Comparison of ENCODE assay signal across 1 cellular context in the genomic region with DNA sequence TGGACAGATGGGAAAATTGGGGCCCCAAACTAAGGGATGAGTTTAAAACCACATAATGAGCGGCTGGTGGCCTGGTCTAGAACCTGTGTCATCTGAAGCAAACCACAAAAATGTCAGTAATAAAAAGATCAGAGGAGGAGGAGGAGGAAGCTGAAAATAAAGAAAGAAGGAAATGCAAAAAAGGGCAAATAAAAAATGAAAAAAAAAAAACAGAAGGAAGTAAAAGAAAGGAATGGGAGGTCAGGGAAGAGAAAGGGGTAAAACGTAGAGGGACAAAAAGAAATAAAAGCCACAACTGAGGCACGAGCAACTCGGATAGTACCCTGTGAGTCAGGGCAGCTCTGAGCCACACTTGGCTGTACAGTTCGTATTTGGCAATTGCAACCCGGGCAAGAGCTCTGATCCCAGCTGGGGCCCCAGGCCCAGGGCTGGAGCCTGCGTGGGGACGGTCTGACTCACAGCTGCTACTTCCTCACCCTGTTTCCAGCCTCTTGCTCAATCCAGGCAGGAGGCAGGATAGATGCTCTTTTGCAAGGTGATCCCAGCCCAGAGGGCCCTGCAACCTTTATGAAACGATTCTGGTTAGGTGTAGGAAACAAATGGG.
TF ChIP-seq lines count a peak whose summit lies in the region.

No MANE protein-coding gene starts in this region.

TF ChIP-seq in HepG2, 621 proteins besides CTCF, POLR2A, EP300 and RAD21 (continued from another document and continues in another):
- TF ChIP-seq RXRB (CRISPR knock-in tag; IDR thresholded peaks at IDR 0.05; ENCODE audit: borderline replicate concordance): peak; percentile 56; the same call in 1 of the 2 replicates
- TF ChIP-seq SNRNP70 (IDR thresholded peaks at IDR 0.05; ENCODE audit: low read depth, low read length): no peak
- TF ChIP-seq ZMYM2 (CRISPR knock-in tag; IDR thresholded peaks at IDR 0.05): peak; percentile 62
- no peak for TF ChIP-seq ZIK1 (CRISPR knock-in tag; IDR thresholded peaks at IDR 0.05; ENCODE audit: borderline replicate concordance, low read depth)
- no peak for TF ChIP-seq HOXD1 (CRISPR knock-in tag; IDR thresholded peaks at IDR 0.05)
- TF ChIP-seq, protein P1, sequence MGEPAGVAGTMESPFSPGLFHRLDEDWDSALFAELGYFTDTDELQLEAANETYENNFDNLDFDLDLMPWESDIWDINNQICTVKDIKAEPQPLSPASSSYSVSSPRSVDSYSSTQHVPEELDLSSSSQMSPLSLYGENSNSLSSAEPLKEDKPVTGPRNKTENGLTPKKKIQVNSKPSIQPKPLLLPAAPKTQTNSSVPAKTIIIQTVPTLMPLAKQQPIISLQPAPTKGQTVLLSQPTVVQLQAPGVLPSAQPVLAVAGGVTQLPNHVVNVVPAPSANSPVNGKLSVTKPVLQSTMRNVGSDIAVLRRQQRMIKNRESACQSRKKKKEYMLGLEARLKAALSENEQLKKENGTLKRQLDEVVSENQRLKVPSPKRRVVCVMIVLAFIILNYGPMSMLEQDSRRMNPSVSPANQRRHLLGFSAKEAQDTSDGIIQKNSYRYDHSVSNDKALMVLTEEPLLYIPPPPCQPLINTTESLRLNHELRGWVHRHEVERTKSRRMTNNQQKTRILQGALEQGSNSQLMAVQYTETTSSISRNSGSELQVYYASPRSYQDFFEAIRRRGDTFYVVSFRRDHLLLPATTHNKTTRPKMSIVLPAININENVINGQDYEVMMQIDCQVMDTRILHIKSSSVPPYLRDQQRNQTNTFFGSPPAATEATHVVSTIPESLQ (CRISPR knock-in tag; conservative IDR thresholded peaks at IDR 0.05): no peak
- TF ChIP-seq, protein P2, sequence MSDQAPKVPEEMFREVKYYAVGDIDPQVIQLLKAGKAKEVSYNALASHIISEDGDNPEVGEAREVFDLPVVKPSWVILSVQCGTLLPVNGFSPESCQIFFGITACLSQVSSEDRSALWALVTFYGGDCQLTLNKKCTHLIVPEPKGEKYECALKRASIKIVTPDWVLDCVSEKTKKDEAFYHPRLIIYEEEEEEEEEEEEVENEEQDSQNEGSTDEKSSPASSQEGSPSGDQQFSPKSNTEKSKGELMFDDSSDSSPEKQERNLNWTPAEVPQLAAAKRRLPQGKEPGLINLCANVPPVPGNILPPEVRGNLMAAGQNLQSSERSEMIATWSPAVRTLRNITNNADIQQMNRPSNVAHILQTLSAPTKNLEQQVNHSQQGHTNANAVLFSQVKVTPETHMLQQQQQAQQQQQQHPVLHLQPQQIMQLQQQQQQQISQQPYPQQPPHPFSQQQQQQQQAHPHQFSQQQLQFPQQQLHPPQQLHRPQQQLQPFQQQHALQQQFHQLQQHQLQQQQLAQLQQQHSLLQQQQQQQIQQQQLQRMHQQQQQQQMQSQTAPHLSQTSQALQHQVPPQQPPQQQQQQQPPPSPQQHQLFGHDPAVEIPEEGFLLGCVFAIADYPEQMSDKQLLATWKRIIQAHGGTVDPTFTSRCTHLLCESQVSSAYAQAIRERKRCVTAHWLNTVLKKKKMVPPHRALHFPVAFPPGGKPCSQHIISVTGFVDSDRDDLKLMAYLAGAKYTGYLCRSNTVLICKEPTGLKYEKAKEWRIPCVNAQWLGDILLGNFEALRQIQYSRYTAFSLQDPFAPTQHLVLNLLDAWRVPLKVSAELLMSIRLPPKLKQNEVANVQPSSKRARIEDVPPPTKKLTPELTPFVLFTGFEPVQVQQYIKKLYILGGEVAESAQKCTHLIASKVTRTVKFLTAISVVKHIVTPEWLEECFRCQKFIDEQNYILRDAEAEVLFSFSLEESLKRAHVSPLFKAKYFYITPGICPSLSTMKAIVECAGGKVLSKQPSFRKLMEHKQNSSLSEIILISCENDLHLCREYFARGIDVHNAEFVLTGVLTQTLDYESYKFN (CRISPR knock-in tag; conservative IDR thresholded peaks at IDR 0.05): peak; percentile 80
- no peak for TF ChIP-seq NFE2L1 (CRISPR knock-in tag; IDR thresholded peaks at IDR 0.05; ENCODE audit: borderline replicate concordance)
- no peak for TF ChIP-seq EHMT2 (IDR thresholded peaks at IDR 0.05; ENCODE audit: borderline replicate concordance, low read depth, low read length)
- peak; percentile 54; the same call in 1 of the 2 replicates for TF ChIP-seq MYC (CRISPR knock-in tag; IDR thresholded peaks at IDR 0.05; ENCODE audit: borderline replicate concordance)
- TF ChIP-seq NFRKB (IDR thresholded peaks at IDR 0.05): no peak
- TF ChIP-seq ZNF589 (CRISPR knock-in tag; conservative IDR thresholded peaks at IDR 0.05): no peak
- no peak for TF ChIP-seq AKAP8 (CRISPR knock-in tag; IDR thresholded peaks at IDR 0.05)
- TF ChIP-seq, protein P3, sequence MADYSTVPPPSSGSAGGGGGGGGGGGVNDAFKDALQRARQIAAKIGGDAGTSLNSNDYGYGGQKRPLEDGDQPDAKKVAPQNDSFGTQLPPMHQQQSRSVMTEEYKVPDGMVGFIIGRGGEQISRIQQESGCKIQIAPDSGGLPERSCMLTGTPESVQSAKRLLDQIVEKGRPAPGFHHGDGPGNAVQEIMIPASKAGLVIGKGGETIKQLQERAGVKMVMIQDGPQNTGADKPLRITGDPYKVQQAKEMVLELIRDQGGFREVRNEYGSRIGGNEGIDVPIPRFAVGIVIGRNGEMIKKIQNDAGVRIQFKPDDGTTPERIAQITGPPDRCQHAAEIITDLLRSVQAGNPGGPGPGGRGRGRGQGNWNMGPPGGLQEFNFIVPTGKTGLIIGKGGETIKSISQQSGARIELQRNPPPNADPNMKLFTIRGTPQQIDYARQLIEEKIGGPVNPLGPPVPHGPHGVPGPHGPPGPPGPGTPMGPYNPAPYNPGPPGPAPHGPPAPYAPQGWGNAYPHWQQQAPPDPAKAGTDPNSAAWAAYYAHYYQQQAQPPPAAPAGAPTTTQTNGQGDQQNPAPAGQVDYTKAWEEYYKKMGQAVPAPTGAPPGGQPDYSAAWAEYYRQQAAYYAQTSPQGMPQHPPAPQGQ (CRISPR knock-in tag; IDR thresholded peaks at IDR 0.05; ENCODE audit: borderline replicate concordance): no peak
- no peak for TF ChIP-seq ISX (CRISPR knock-in tag; conservative IDR thresholded peaks at IDR 0.05)
- TF ChIP-seq, protein P4, sequence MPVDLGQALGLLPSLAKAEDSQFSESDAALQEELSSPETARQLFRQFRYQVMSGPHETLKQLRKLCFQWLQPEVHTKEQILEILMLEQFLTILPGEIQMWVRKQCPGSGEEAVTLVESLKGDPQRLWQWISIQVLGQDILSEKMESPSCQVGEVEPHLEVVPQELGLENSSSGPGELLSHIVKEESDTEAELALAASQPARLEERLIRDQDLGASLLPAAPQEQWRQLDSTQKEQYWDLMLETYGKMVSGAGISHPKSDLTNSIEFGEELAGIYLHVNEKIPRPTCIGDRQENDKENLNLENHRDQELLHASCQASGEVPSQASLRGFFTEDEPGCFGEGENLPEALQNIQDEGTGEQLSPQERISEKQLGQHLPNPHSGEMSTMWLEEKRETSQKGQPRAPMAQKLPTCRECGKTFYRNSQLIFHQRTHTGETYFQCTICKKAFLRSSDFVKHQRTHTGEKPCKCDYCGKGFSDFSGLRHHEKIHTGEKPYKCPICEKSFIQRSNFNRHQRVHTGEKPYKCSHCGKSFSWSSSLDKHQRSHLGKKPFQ (CRISPR knock-in tag; IDR thresholded peaks at IDR 0.05; ENCODE audit: insufficient replicate concordance): no peak
- TF ChIP-seq ZNF737 (CRISPR knock-in tag; IDR thresholded peaks at IDR 0.05; ENCODE audit: borderline replicate concordance): no peak
- TF ChIP-seq, protein P5, sequence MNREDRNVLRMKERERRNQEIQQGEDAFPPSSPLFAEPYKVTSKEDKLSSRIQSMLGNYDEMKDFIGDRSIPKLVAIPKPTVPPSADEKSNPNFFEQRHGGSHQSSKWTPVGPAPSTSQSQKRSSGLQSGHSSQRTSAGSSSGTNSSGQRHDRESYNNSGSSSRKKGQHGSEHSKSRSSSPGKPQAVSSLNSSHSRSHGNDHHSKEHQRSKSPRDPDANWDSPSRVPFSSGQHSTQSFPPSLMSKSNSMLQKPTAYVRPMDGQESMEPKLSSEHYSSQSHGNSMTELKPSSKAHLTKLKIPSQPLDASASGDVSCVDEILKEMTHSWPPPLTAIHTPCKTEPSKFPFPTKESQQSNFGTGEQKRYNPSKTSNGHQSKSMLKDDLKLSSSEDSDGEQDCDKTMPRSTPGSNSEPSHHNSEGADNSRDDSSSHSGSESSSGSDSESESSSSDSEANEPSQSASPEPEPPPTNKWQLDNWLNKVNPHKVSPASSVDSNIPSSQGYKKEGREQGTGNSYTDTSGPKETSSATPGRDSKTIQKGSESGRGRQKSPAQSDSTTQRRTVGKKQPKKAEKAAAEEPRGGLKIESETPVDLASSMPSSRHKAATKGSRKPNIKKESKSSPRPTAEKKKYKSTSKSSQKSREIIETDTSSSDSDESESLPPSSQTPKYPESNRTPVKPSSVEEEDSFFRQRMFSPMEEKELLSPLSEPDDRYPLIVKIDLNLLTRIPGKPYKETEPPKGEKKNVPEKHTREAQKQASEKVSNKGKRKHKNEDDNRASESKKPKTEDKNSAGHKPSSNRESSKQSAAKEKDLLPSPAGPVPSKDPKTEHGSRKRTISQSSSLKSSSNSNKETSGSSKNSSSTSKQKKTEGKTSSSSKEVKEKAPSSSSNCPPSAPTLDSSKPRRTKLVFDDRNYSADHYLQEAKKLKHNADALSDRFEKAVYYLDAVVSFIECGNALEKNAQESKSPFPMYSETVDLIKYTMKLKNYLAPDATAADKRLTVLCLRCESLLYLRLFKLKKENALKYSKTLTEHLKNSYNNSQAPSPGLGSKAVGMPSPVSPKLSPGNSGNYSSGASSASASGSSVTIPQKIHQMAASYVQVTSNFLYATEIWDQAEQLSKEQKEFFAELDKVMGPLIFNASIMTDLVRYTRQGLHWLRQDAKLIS (CRISPR knock-in tag; IDR thresholded peaks at IDR 0.05): no peak
- TF ChIP-seq ZSCAN9 (CRISPR knock-in tag; IDR thresholded peaks at IDR 0.05; ENCODE audit: borderline replicate concordance): peak; percentile 63; the same call in 1 of the 2 replicates
- TF ChIP-seq THAP11 (CRISPR knock-in tag; IDR thresholded peaks at IDR 0.05): peak; percentile 55
- TF ChIP-seq, protein P6, sequence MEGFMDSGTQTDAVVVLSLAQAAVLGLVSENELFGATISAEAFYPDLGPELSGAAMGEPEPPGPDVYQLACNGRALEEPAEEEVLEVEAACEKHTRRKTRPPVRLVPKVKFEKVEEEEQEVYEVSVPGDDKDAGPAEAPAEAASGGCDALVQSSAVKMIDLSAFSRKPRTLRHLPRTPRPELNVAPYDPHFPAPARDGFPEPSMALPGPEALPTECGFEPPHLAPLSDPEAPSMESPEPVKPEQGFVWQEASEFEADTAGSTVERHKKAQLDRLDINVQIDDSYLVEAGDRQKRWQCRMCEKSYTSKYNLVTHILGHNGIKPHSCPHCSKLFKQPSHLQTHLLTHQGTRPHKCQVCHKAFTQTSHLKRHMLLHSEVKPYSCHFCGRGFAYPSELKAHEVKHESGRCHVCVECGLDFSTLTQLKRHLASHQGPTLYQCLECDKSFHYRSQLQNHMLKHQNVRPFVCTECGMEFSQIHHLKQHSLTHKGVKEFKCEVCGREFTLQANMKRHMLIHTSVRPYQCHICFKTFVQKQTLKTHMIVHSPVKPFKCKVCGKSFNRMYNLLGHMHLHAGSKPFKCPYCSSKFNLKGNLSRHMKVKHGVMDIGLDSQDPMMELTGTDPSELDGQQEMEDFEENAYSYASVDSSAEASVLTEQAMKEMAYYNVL (CRISPR knock-in tag; IDR thresholded peaks at IDR 0.05; ENCODE audit: borderline replicate concordance): peak; percentile 57; the same call in 1 of the 2 replicates
- TF ChIP-seq KDM5A (IDR thresholded peaks at IDR 0.05; ENCODE audit: borderline replicate concordance, low read length): no peak
- TF ChIP-seq ZMYM3 (CRISPR knock-in tag; IDR thresholded peaks at IDR 0.05): peak; percentile 81; the same call in 1 of the 2 replicates
- no peak for TF ChIP-seq ZNF17 (CRISPR knock-in tag; IDR thresholded peaks at IDR 0.05)
- TF ChIP-seq RCOR2 (CRISPR knock-in tag; IDR thresholded peaks at IDR 0.05): peak; percentile 84
- TF ChIP-seq, protein P7, sequence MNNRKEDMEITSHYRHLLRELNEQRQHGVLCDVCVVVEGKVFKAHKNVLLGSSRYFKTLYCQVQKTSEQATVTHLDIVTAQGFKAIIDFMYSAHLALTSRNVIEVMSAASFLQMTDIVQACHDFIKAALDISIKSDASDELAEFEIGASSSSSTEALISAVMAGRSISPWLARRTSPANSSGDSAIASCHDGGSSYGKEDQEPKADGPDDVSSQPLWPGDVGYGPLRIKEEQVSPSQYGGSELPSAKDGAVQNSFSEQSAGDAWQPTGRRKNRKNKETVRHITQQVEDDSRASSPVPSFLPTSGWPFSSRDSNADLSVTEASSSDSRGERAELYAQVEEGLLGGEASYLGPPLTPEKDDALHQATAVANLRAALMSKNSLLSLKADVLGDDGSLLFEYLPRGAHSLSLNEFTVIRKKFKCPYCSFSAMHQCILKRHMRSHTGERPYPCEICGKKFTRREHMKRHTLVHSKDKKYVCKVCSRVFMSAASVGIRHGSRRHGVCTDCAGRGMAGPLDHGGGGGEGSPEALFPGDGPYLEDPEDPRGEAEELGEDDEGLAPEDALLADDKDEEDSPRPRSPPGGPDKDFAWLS (CRISPR knock-in tag; IDR thresholded peaks at IDR 0.05; ENCODE audit: borderline replicate concordance): no peak
- no peak for TF ChIP-seq POLR2AphosphoS5 (IDR thresholded peaks at IDR 0.05; ENCODE audit: low read depth, low read length)
- no peak for TF ChIP-seq ZNF556 (CRISPR knock-in tag; IDR thresholded peaks at IDR 0.05; ENCODE audit: borderline replicate concordance)
- no peak for TF ChIP-seq ZBTB42 (CRISPR knock-in tag; IDR thresholded peaks at IDR 0.05)
- no peak for TF ChIP-seq ZNF260 (CRISPR knock-in tag; IDR thresholded peaks at IDR 0.05; ENCODE audit: borderline replicate concordance, low read depth)
- TF ChIP-seq KAT7 (CRISPR knock-in tag; IDR thresholded peaks at IDR 0.05; ENCODE audit: borderline replicate concordance): peak; percentile 57; the same call in 1 of the 2 replicates
- TF ChIP-seq ZFYVE20 (CRISPR knock-in tag; IDR thresholded peaks at IDR 0.05; ENCODE audit: borderline replicate concordance, low read depth): no peak
- TF ChIP-seq ZNF547 (CRISPR knock-in tag; IDR thresholded peaks at IDR 0.05): no peak
- no peak for TF ChIP-seq ATF7-NPFF (CRISPR knock-in tag; IDR thresholded peaks at IDR 0.05; ENCODE audit: low read depth)
- peak; percentile 30; the same call in 1 of the 2 replicates for TF ChIP-seq SMC3 (IDR thresholded peaks at IDR 0.05; ENCODE audit: low read length)
- no peak for TF ChIP-seq GTF2F1 (IDR thresholded peaks at IDR 0.05; ENCODE audit: low read length)
- no peak for TF ChIP-seq NR2F1 (CRISPR knock-in tag; IDR thresholded peaks at IDR 0.05)
- TF ChIP-seq MTA1 (CRISPR knock-in tag; IDR thresholded peaks at IDR 0.05; ENCODE audit: borderline replicate concordance): peak; percentile 35; the same call in 1 of the 2 replicates
- no peak for TF ChIP-seq CREB1 (IDR thresholded peaks at IDR 0.05)
- TF ChIP-seq CREB1 (CRISPR knock-in tag; IDR thresholded peaks at IDR 0.05): 0 out of 2 replicates have a peak, but pooled peaks have one; percentile 41
- no peak for TF ChIP-seq TMF1 (CRISPR knock-in tag; IDR thresholded peaks at IDR 0.05; ENCODE audit: low read depth)
- TF ChIP-seq STAT5B (CRISPR knock-in tag; IDR thresholded peaks at IDR 0.05): no peak
- TF ChIP-seq GATA4 (IDR thresholded peaks at IDR 0.05; ENCODE audit: borderline replicate concordance, low read depth): no peak
- no peak for TF ChIP-seq HOXA5 (CRISPR knock-in tag; IDR thresholded peaks at IDR 0.05)
